38 cellular contexts compared by ENCODE assay signal in the genomic region with DNA sequence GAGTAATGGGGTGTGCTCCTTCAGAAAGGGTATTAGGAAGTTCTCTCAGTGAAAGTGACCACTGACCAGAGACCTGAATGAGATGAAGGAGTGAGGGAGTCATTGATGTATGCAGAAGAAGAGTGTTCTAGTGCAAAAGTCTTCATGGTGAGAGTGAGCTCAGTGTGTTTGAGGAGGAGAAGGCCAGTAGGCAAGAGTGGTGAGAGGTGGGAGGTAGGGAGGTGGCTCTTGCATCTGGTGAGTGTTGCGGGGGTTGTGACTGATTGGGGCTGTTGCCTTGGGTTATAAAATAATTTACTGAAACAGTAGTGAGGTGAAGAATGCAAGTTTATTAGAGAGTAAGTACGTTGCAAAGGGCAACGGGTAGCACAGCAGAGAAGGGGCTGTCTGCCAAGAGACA. TPM values are rescaled to one million over a fixed set of nuclear protein-coding genes. Genes with fewer than 3 reads are reported as not detected.
"Had no signal": no experiment of that assay in that cellular context is flagged by ENCODE, and none has a peak within 500 bp of the region (broad histone marks: within the 10 kb centered on the region; RNA-seq: fewer than 3 reads in every experiment).

No MANE protein-coding gene starts in this region.

- H3K9me3 ChIP-seq: adrenal gland, body of pancreas, breast epithelium had no signal

- DNase-seq: activated B cell treated with CpG ODN at 0.5 μM for 24 hours; activated CD4-positive, alpha-beta memory T cell treated with anti-CD3 and anti-CD28 coated beads for 36 hours; activated CD4-positive, alpha-beta T cell treated with anti-CD3 and anti-CD28 coated beads for 4 hours; activated CD4-positive, alpha-beta T cell treated with anti-CD3 and anti-CD28 coated beads, Interleukin-2, amount 10 ng/mL, durations not matched to agents 24 days and 14 days; activated CD4-positive, alpha-beta T cell treated with anti-CD3 and anti-CD28 coated beads, Interleukin-2, amount 50 U/mL, for 1 hour; activated CD4-positive, alpha-beta T cell treated with anti-CD3 and anti-CD28 coated beads, Interleukin-2, amount 50 U/mL, for 4 hours; activated CD4-positive, CD25-positive, alpha-beta regulatory T cell treated with anti-CD3 and anti-CD28 coated beads, Interleukin-2, amount 50 U/mL, for 72 hours; activated CD8-positive, alpha-beta memory T cell treated with anti-CD3 and anti-CD28 coated beads, Interleukin-2, amount 50 U/mL, for 4 hours; activated CD8-positive, alpha-beta T cell treated with anti-CD3 and anti-CD28 coated beads for 36 hours; activated effector memory CD4-positive, alpha-beta T cell treated with anti-CD3 and anti-CD28 coated beads, Interleukin-2, amount 50 U/mL, for 16 hours; activated gamma-delta T cell treated with Interleukin-2 at 50 U/mL for 16 hours; activated naive CD4-positive, alpha-beta T cell; activated naive CD4-positive, alpha-beta T cell treated with anti-CD3 and anti-CD28 coated beads for 36 hours; activated naive CD4-positive, alpha-beta T cell treated with anti-CD3 and anti-CD28 coated beads, Interleukin-2, amount 50 U/mL, for 16 hours; activated naive CD8-positive, alpha-beta T cell treated with anti-CD3 and anti-CD28 coated beads for 36 hours; activated T-cell treated with anti-CD3 and anti-CD28 coated beads for 4 hours; activated T-cell treated with anti-CD3 and anti-CD28 coated beads, Interleukin-2, amount 50 U/mL, for 1 hour; activated T-cell treated with anti-CD3 and anti-CD28 coated beads, Interleukin-2, amount 50 U/mL, for 4 hours; activated T-cell treated with anti-CD3 and anti-CD28 coated beads, Interleukin-2, amount 50 U/mL, for 72 hours; adrenal gland; amniotic stem cell; aorta; body of pancreas; brain microvascular endothelial cell; caudate nucleus; cerebellar nuclear complex; T-helper 1 cell; T-helper 2 cell; T-helper 9 cell had no signal

- H3K36me3 ChIP-seq: adrenal gland, brain microvascular endothelial cell, breast epithelium, cardiac muscle cell had no signal

- H3K4me3 ChIP-seq: adrenal gland, body of pancreas, breast epithelium, cardiac muscle cell had no signal

- FAIRE-seq: astrocyte, TTC549 had no signal

- H3K4me1 ChIP-seq: adrenal gland, breast epithelium had no signal

- H3K27ac ChIP-seq: adrenal gland, body of pancreas, brain microvascular endothelial cell, breast epithelium, cardiac muscle cell, VCaP had no signal

- H3K27me3 ChIP-seq: adrenal gland, brain microvascular endothelial cell, breast epithelium, cardiac muscle cell had no signal

- ATAC-seq: activated CD8-positive, alpha-beta T cell treated with anti-CD3 and anti-CD28 coated beads for 36 hours; activated naive CD4-positive, alpha-beta T cell treated with anti-CD3 and anti-CD28 coated beads, Interleukin-2, amount 50 U/mL, for 72 hours; activated T-cell treated with anti-CD3 and anti-CD28 coated beads, Interleukin-2, amount 50 U/mL, for 4 hours; activated T-cell treated with anti-CD3 and anti-CD28 coated beads, Interleukin-2, amount 50 U/mL, for 72 hours; activated T-helper 17 cell treated with anti-CD3 and anti-CD28 coated beads, Interleukin-2, amount 50 U/mL, for 72 hours; body of pancreas had no signal

RNA-seq across cellular contexts. Expression of a gene that starts 26.2 kb away (rescaled TPM):
- total RNA-seq: activated B cell treated with CpG ODN at 0.5 μM for 24 hours; activated CD4-positive, alpha-beta memory T cell treated with anti-CD3 and anti-CD28 coated beads for 36 hours; activated CD4-positive, alpha-beta T cell treated with anti-CD3 and anti-CD28 coated beads, Interleukin-2, amount 10 ng/mL, durations not matched to agents 24 days and 14 days; activated CD8-positive, alpha-beta memory T cell treated with anti-CD3 and anti-CD28 coated beads for 36 hours; activated CD8-positive, alpha-beta T cell treated with anti-CD3 and anti-CD28 coated beads for 36 hours; activated naive CD4-positive, alpha-beta T cell treated with anti-CD3 and anti-CD28 coated beads for 36 hours; activated naive CD4-positive, alpha-beta T cell treated with anti-CD3 and anti-CD28 coated beads, Interleukin-2, amount 50 U/mL, for 72 hours; activated naive CD8-positive, alpha-beta T cell treated with anti-CD3 and anti-CD28 coated beads for 36 hours; activated T-cell treated with anti-CD3 and anti-CD28 coated beads, Interleukin-2, amount 50 U/mL, for 4 hours; activated T-cell treated with anti-CD3 and anti-CD28 coated beads, Interleukin-2, amount 50 U/mL, for 72 hours; activated T-helper 1 cell treated with anti-CD3 and anti-CD28 coated beads, Interleukin-12 subunit alpha, Interleukin-12 subunit beta, Interleukin-2, Interleukin-4 antibody, amounts not matched to agents 30 ng/mL and 10 ng/mL and 1 ng/mL, durations not matched to agents 14 hours and 24 hours and 36 hours; activated T-helper 17 cell treated with anti-CD3 and anti-CD28 coated beads, Interleukin-2, amount 50 U/mL, for 72 hours had no signal
